26 cellular contexts compared by ENCODE assay signal in genomic region chr2:164802095-164802744, GRCh38. TPM values are rescaled to one million over a fixed set of nuclear protein-coding genes. Genes with fewer than 3 reads are reported as not detected.
DNase-seq lines count a peak whose midpoint lies in the region; ATAC-seq and TF ChIP-seq lines count a peak whose summit lies in the region.
"Had no signal": no experiment of that assay in that cellular context is flagged by ENCODE, and none has a peak within 500 bp of the region (broad histone marks: within the 10 kb centered on the region; RNA-seq: fewer than 3 reads in every experiment).

No MANE protein-coding gene starts in this region.

- no peak for DNase-seq in activated B cell treated with CpG ODN at 0.5 μM for 24 hours
- no peak for DNase-seq in hepatocyte (ENCODE audit: low spot score)
- peak; percentile 10 for DNase-seq in osteoblast (ENCODE audit: insufficient read length, low spot score, missing footprints)
- DNase-seq in effector memory CD8-positive, alpha-beta T cell: no peak
- no peak for DNase-seq in NCI-H510A (lab: John Stamatoyannopoulos, UW)
- DNase-seq in DMS53 treated with DMSO at 0.1 percent for 48 hours (lab: John Stamatoyannopoulos, UW; ENCODE audit: unreplicated experiment): no peak
- no peak for DNase-seq in activated CD8-positive, alpha-beta T cell treated with anti-CD3 and anti-CD28 coated beads, Interleukin-2, amount 10 ng/mL, durations not matched to agents 7 days and 5 days
- DNase-seq: ACHN; activated CD4-positive, alpha-beta T cell treated with anti-CD3 and anti-CD28 coated beads, Interleukin-2, amount 50 U/mL, for 48 hours; activated CD4-positive, CD25-positive, alpha-beta regulatory T cell; activated CD8-positive, alpha-beta memory T cell treated with anti-CD3 and anti-CD28 coated beads, Interleukin-2, amount 50 U/mL, for 48 hours; activated naive CD8-positive, alpha-beta T cell treated with anti-CD3 and anti-CD28 coated beads, Interleukin-2, amount 10 ng/mL, durations not matched to agents 7 days and 5 days; COR-L47; DMS79 treated with DMSO at 0.1 percent for 48 hours; effector CD4-positive, alpha-beta T cell; Kasumi-1; mammary epithelial cell; naive B cell; NCI-H187 treated with DMSO at 0.1 percent for 48 hours; NCI-H226; NCI-H748 treated with DMSO at 0.1 percent for 48 hours; T1000 had no signal

- no peaks in the 10 kb centered on the region for H3K36me3 ChIP-seq in DOHH2 (ENCODE audit: control insufficient read depth, low read length)
- no peaks in the 10 kb centered on the region for H3K36me3 ChIP-seq in hepatocyte (replicated peaks; ENCODE audit: insufficient read depth, low read depth)
- H3K36me3 ChIP-seq in osteoblast (ENCODE audit: insufficient read depth, low read length): no peaks in the 10 kb centered on the region
- H3K36me3 ChIP-seq: BLaER1 had no signal

- peak overlapping the region; percentile 61 for H3K4me2 ChIP-seq in DOHH2 (ENCODE audit: low read length)
- peak overlapping the region; percentile 6 for H3K4me2 ChIP-seq in hepatocyte
- H3K4me2 ChIP-seq in osteoblast (ENCODE audit: insufficient read depth, low read length): peak overlapping the region; percentile 28
- H3K4me2 ChIP-seq: BLaER1 had no signal

- H4K20me1 ChIP-seq in DOHH2 (ENCODE audit: control insufficient read depth, insufficient read depth, low read depth, low read length) (no peaks in the 10 kb centered on the region), hepatocyte (ENCODE audit: insufficient read depth, poor library complexity, severe bottlenecking) (peaks cover 3% of the 10 kb centered on the region), osteoblast (ENCODE audit: insufficient read depth, low read length) (no peaks in the 10 kb centered on the region)
- H4K20me1 ChIP-seq: BLaER1 had no signal

- TF ChIP-seq CTCF in DOHH2 (IDR thresholded peaks at IDR 0.05; ENCODE audit: low read depth, low read length, poor library complexity, severe bottlenecking): no peak
- no peak for TF ChIP-seq CTCF in activated B cell treated with CpG ODN at 0.5 μM for 24 hours (IDR thresholded peaks at IDR 0.05)
- no peak for TF ChIP-seq CTCF in hepatocyte (IDR thresholded peaks at IDR 0.05; ENCODE audit: poor library complexity)
- TF ChIP-seq CTCF in osteoblast (IDR thresholded peaks at IDR 0.05; ENCODE audit: extremely low read depth, low read depth, low read length): no peak

- H3K79me2 ChIP-seq in DOHH2 (ENCODE audit: control insufficient read depth, low read length) (no peaks in the 10 kb centered on the region), hepatocyte (peaks cover 90% of the 10 kb centered on the region), osteoblast (ENCODE audit: insufficient read depth, low read length) (no peaks in the 10 kb centered on the region)

- H3K4me1 Mint-ChIP-seq in activated B cell treated with CpG ODN at 0.5 μM for 24 hours: peaks cover 45% of the 10 kb centered on the region
- no peaks in the 10 kb centered on the region for H3K4me1 Mint-ChIP-seq in effector memory CD8-positive, alpha-beta T cell (ENCODE audit: low read depth in 2 of 2)
- H3K4me1 Mint-ChIP-seq in activated CD8-positive, alpha-beta T cell treated with anti-CD3 and anti-CD28 coated beads, Interleukin-2, amount 10 ng/mL, durations not matched to agents 7 days and 5 days (ENCODE audit: low read depth): no peaks in the 10 kb centered on the region
- H3K4me1 Mint-ChIP-seq: activated naive CD8-positive, alpha-beta T cell treated with anti-CD3 and anti-CD28 coated beads, Interleukin-2, amount 10 ng/mL, durations not matched to agents 7 days and 5 days had no signal

- H3K9me2 ChIP-seq in DOHH2 (replicated peaks; ENCODE audit: control insufficient read depth, low read length) (no peaks in the 10 kb centered on the region), hepatocyte (replicated peaks; ENCODE audit: insufficient read depth) (no peaks in the 10 kb centered on the region)

- H3K4me1 ChIP-seq in DOHH2 (ENCODE audit: control insufficient read depth, low read length): peaks cover 55% of the 10 kb centered on the region
- no peaks in the 10 kb centered on the region for H3K4me1 ChIP-seq in hepatocyte (ENCODE audit: insufficient read depth)
- H3K4me1 ChIP-seq in osteoblast (ENCODE audit: insufficient read depth, low read length): no peaks in the 10 kb centered on the region
- H3K4me1 ChIP-seq: BLaER1 had no signal

- 100% methylated on average over 1 of the region's 1 CpG for WGBS in hepatocyte (ENCODE audit: low lambda C conversion rate, missing lambda C conversion rate)

- no peak for ATAC-seq in activated B cell treated with CpG ODN at 0.5 μM for 24 hours (ENCODE audit: low read depth)
- ATAC-seq in effector memory CD8-positive, alpha-beta T cell (replicated peaks): no peak
- no peak for ATAC-seq in activated CD8-positive, alpha-beta T cell treated with anti-CD3 and anti-CD28 coated beads, Interleukin-2, amount 10 ng/mL, durations not matched to agents 7 days and 5 days
- ATAC-seq: esophagus mucosa had no signal

- H3K36me3 Mint-ChIP-seq in activated B cell treated with CpG ODN at 0.5 μM for 24 hours (ENCODE audit: low read depth): peaks cover 13% of the 10 kb centered on the region
- H3K36me3 Mint-ChIP-seq in effector memory CD8-positive, alpha-beta T cell (ENCODE audit: insufficient read depth): no peaks in the 10 kb centered on the region
- H3K36me3 Mint-ChIP-seq in activated CD8-positive, alpha-beta T cell treated with anti-CD3 and anti-CD28 coated beads, Interleukin-2, amount 10 ng/mL, durations not matched to agents 7 days and 5 days (ENCODE audit: low read depth): no peaks in the 10 kb centered on the region
- H3K36me3 Mint-ChIP-seq: activated naive CD8-positive, alpha-beta T cell treated with anti-CD3 and anti-CD28 coated beads, Interleukin-2, amount 10 ng/mL, durations not matched to agents 7 days and 5 days; brain had no signal

- CTCF ChIA-PET in activated B cell treated with CpG ODN at 0.5 μM for 24 hours (lab: Charles Lee): no interaction called here
- CTCF ChIA-PET in activated CD8-positive, alpha-beta T cell treated with anti-CD3 and anti-CD28 coated beads, Interleukin-2, amount 10 ng/mL, durations not matched to agents 7 days and 5 days (lab: Charles Lee): no interaction called here

- H3K27ac ChIP-seq in DOHH2 (ENCODE audit: low read depth, low read length) (peak overlapping the region; percentile 76), hepatocyte (peak overlapping the region; percentile 22), osteoblast (ENCODE audit: low read depth, low read length) (no peak overlapping the region)
- H3K27ac ChIP-seq: BLaER1 had no signal

- no peak overlapping the region for H3K4me3 Mint-ChIP-seq in activated B cell treated with CpG ODN at 0.5 μM for 24 hours
- H3K4me3 Mint-ChIP-seq in effector memory CD8-positive, alpha-beta T cell: no peak overlapping the region
- H3K4me3 Mint-ChIP-seq in activated CD8-positive, alpha-beta T cell treated with anti-CD3 and anti-CD28 coated beads, Interleukin-2, amount 10 ng/mL, durations not matched to agents 7 days and 5 days: no peak overlapping the region
- H3K4me3 Mint-ChIP-seq: activated naive CD8-positive, alpha-beta T cell treated with anti-CD3 and anti-CD28 coated beads, Interleukin-2, amount 10 ng/mL, durations not matched to agents 7 days and 5 days; brain had no signal

- H3K9me3 ChIP-seq in DOHH2 (ENCODE audit: control insufficient read depth, insufficient read depth, low read length): no peaks in the 10 kb centered on the region
- no peaks in the 10 kb centered on the region for H3K9me3 ChIP-seq in hepatocyte (ENCODE audit: low read depth)
- H3K9me3 ChIP-seq in osteoblast (ENCODE audit: low read depth, low read length): no peaks in the 10 kb centered on the region
- H3K9me3 ChIP-seq: BLaER1 had no signal

- H3K27ac Mint-ChIP-seq in activated B cell treated with CpG ODN at 0.5 μM for 24 hours: peak overlapping the region; percentile 20
- H3K27ac Mint-ChIP-seq in effector memory CD8-positive, alpha-beta T cell: no peak overlapping the region
- no peak overlapping the region for H3K27ac Mint-ChIP-seq in activated CD8-positive, alpha-beta T cell treated with anti-CD3 and anti-CD28 coated beads, Interleukin-2, amount 10 ng/mL, durations not matched to agents 7 days and 5 days
- H3K27ac Mint-ChIP-seq: activated naive CD8-positive, alpha-beta T cell treated with anti-CD3 and anti-CD28 coated beads, Interleukin-2, amount 10 ng/mL, durations not matched to agents 7 days and 5 days; brain had no signal

- H3K27me3 ChIP-seq in DOHH2 (ENCODE audit: control insufficient read depth, low read length) (no peaks in the 10 kb centered on the region), hepatocyte (no peaks in the 10 kb centered on the region), osteoblast (ENCODE audit: insufficient read depth, low read length) (no peaks in the 10 kb centered on the region)
- H3K27me3 ChIP-seq: BLaER1 had no signal

- POLR2A ChIA-PET in activated B cell treated with CpG ODN at 0.5 μM for 24 hours (lab: Charles Lee): no interaction called here
- POLR2A ChIA-PET in activated CD8-positive, alpha-beta T cell treated with anti-CD3 and anti-CD28 coated beads, Interleukin-2, amount 10 ng/mL, durations not matched to agents 7 days and 5 days (lab: Charles Lee): no interaction called here

- H2AFZ ChIP-seq in hepatocyte (no peak overlapping the region), osteoblast (ENCODE audit: low read length) (peak overlapping the region; percentile 1)

- H3K9me3 Mint-ChIP-seq in activated B cell treated with CpG ODN at 0.5 μM for 24 hours: no peaks in the 10 kb centered on the region
- peaks cover 0 to 6% of the 10 kb centered on the region in 2 donors for H3K9me3 Mint-ChIP-seq in effector memory CD8-positive, alpha-beta T cell
- H3K9me3 Mint-ChIP-seq in activated CD8-positive, alpha-beta T cell treated with anti-CD3 and anti-CD28 coated beads, Interleukin-2, amount 10 ng/mL, durations not matched to agents 7 days and 5 days (ENCODE audit: insufficient read depth): no peaks in the 10 kb centered on the region
- H3K9me3 Mint-ChIP-seq: activated naive CD8-positive, alpha-beta T cell treated with anti-CD3 and anti-CD28 coated beads, Interleukin-2, amount 10 ng/mL, durations not matched to agents 7 days and 5 days; brain; naive B cell had no signal

- no peaks in the 10 kb centered on the region for H3K27me3 Mint-ChIP-seq in activated B cell treated with CpG ODN at 0.5 μM for 24 hours
- no peaks in the 10 kb centered on the region for H3K27me3 Mint-ChIP-seq in effector memory CD8-positive, alpha-beta T cell
- H3K27me3 Mint-ChIP-seq in activated CD8-positive, alpha-beta T cell treated with anti-CD3 and anti-CD28 coated beads, Interleukin-2, amount 10 ng/mL, durations not matched to agents 7 days and 5 days (ENCODE audit: low read depth): no peaks in the 10 kb centered on the region
- H3K27me3 Mint-ChIP-seq: activated naive CD8-positive, alpha-beta T cell treated with anti-CD3 and anti-CD28 coated beads, Interleukin-2, amount 10 ng/mL, durations not matched to agents 7 days and 5 days; brain; naive B cell had no signal

- peak overlapping the region; percentile 61 for H3K4me3 ChIP-seq in DOHH2 (ENCODE audit: low read length)
- no peak overlapping the region for H3K4me3 ChIP-seq in hepatocyte
- no peak overlapping the region for H3K4me3 ChIP-seq in osteoblast (ENCODE audit: insufficient read depth, low read length)
- H3K4me3 ChIP-seq: BLaER1 had no signal

- 0 out of 2 replicates have a peak, but pooled peaks cover 3% of the 10 kb centered on the region for H3F3A ChIP-seq in DOHH2 (ENCODE audit: control insufficient read depth, insufficient read depth)

- intact Hi-C loops in activated B cell treated with CpG ODN at 0.5 μM for 24 hours (cut with micrococcal nuclease): loop anchor here (2.0 kb wide), 1 partner anchor 15 kb away; no protein-coding TSS in a partner anchor

RNA-seq across cellular contexts. Expression of gene COBLL1, which starts 39.4 kb away (rescaled TPM):
- total RNA-seq in activated B cell treated with CpG ODN at 0.5 μM for 24 hours: 182 and 222 TPM in 2 replicates
- 146 TPM in 2 replicates for total RNA-seq in hepatocyte
- 87.3 and 108 TPM in 2 replicates for polyA plus RNA-seq in hepatocyte
- total RNA-seq in osteoblast: 10.9 and 17.4 TPM in 2 replicates
- total RNA-seq in activated CD8-positive, alpha-beta T cell treated with anti-CD3 and anti-CD28 coated beads, Interleukin-2, amount 10 ng/mL, durations not matched to agents 7 days and 5 days: not detected

Comparison
In these comparisons a context has a peak if more than half of its experiments do, and no peak if none do; other contexts are left out.
1. H3K4me2 ChIP-seq: peak in every context shown above with its lines; median percentile 61 in DOHH2; 28 in osteoblast; 6 in hepatocyte.